Comparison of ENCODE assay signal across 8 cellular contexts in the genomic region with DNA sequence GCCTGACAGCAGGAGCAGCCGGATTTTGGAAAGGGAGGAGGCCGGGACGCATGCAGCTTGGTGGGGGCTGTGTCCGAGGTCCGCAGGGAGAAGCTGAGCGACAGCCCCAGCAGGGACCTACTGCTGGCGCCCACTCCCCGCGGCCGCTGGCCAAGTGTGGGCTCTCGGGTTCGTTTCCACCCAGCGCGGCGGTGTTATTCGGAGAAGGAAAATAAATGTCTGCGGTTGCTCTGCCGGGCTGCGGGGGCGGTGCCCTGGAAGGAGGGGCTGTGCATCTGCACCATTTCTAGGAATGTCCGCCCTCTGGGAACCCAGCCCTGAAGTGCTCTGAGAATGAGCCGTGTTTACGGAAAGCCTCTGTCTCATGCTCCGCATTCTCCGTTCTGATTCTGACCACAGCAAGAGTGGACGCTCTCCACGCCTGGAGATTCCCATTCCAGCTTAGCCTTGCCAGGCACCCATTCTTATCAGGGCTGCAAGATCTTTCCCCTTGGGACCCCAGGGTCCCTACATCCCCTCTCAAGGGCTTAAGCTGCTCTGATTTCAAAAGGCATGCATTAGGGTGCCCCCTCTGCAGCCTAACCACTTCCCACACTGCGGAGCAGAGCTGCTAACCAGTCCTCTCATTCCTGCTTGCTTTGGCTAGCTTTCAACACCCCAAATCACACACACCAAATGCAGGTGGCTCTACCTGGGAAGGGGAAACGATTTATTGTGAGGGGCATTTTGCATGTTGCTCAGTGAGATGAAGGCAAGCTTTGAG.
DNase-seq lines count a peak whose midpoint lies in the region; ATAC-seq, FAIRE-seq and TF ChIP-seq lines count a peak whose summit lies in the region.

No MANE protein-coding gene starts in this region.

- peak; percentile 43 for ATAC-seq in activated naive CD8-positive, alpha-beta T cell treated with anti-CD3 and anti-CD28 coated beads, Interleukin-2, amount 50 U/mL, for 24 hours
- ATAC-seq in HG02840 (IDR thresholded peaks at IDR 0.05; ENCODE audit: low FRiP score, unreplicated experiment), result no peak

- peak overlapping the region; percentile 51 for H4K8ac ChIP-seq in trophoblast cell (ENCODE audit: low read depth, low read length)

- peaks cover 2% of the 10 kb centered on the region for H3K79me2 ChIP-seq in trophoblast cell (ENCODE audit: control insufficient read depth, insufficient read depth, low read length, poor library complexity)

- H3K4me1 Mint-ChIP-seq in activated naive CD8-positive, alpha-beta T cell treated with anti-CD3 and anti-CD28 coated beads, Interleukin-2, amount 50 U/mL, for 24 hours, result peaks cover 2% of the 10 kb centered on the region

- H3K18ac ChIP-seq in trophoblast cell (ENCODE audit: low read length), result peak overlapping the region; percentile 48

- H3K9me3 ChIP-seq in HAP-1, result no peaks in the 10 kb centered on the region
- no peaks in the 10 kb centered on the region for H3K9me3 ChIP-seq in cardiac muscle cell (ENCODE audit: low read depth)
- H3K9me3 ChIP-seq in trophoblast cell (ENCODE audit: insufficient read depth, low read depth, low read length), result peaks cover under 1% of the 10 kb centered on the region
- no peaks in the 10 kb centered on the region for H3K9me3 ChIP-seq in effector memory CD4-positive, alpha-beta T cell (ENCODE audit: control insufficient read depth, low read length)

- H3K23ac ChIP-seq in trophoblast cell (ENCODE audit: low read length), result no peak overlapping the region

- H2AFZ ChIP-seq in trophoblast cell (ENCODE audit: insufficient read depth, low read length, poor library complexity), result peak overlapping the region; percentile 69

- no peak overlapping the region for H4K12ac ChIP-seq in trophoblast cell (ENCODE audit: low read depth, low read length)

- peak overlapping the region; percentile 26 for H3K4me3 ChIP-seq in HAP-1
- H3K4me3 ChIP-seq in cardiac muscle cell, result peak overlapping the region; percentile 33
- H3K4me3 ChIP-seq in trophoblast cell (ENCODE audit: low read depth, low read length), result peak overlapping the region; percentile 11
- H3K4me3 ChIP-seq in effector memory CD4-positive, alpha-beta T cell (ENCODE audit: insufficient read depth, low read depth, low read length, poor library complexity, severe bottlenecking), result no peak overlapping the region

- peak overlapping the region; percentile 34 for H4K91ac ChIP-seq in trophoblast cell (ENCODE audit: low read depth, low read length)

- no peak overlapping the region for H2AK5ac ChIP-seq in trophoblast cell (ENCODE audit: low read length)

- no peak overlapping the region for H3K4me3 Mint-ChIP-seq in activated naive CD8-positive, alpha-beta T cell treated with anti-CD3 and anti-CD28 coated beads, Interleukin-2, amount 50 U/mL, for 24 hours

- H3K4me1 ChIP-seq in HAP-1, result no peaks in the 10 kb centered on the region
- peaks cover 5% of the 10 kb centered on the region for H3K4me1 ChIP-seq in cardiac muscle cell (ENCODE audit: low read depth)
- peaks cover 4 to 8% of the 10 kb centered on the region in 2 experiments for H3K4me1 ChIP-seq in trophoblast cell (ENCODE audit: control insufficient read depth in 1 of 2, insufficient read depth in 2 of 2, low read length in 2 of 2)
- H3K4me1 ChIP-seq in effector memory CD4-positive, alpha-beta T cell (ENCODE audit: control insufficient read depth, insufficient read depth, low read length, poor library complexity, severe bottlenecking), result no peaks in the 10 kb centered on the region

- no peak overlapping the region for H3K27ac Mint-ChIP-seq in activated naive CD8-positive, alpha-beta T cell treated with anti-CD3 and anti-CD28 coated beads, Interleukin-2, amount 50 U/mL, for 24 hours

- FAIRE-seq in GM12892 (lab: Jason Lieb, UNC), result no peak

- no peak for TF ChIP-seq POLR2A in GM12892 (IDR thresholded peaks at IDR 0.05; ENCODE audit: low read depth, low read length)

- no peaks in the 10 kb centered on the region for H3K36me3 ChIP-seq in HAP-1 (replicated peaks)
- no peaks in the 10 kb centered on the region for H3K36me3 ChIP-seq in cardiac muscle cell
- H3K36me3 ChIP-seq in trophoblast cell (ENCODE audit: control insufficient read depth in 1 of 2, insufficient read depth in 2 of 2, low read length in 2 of 2), result no peaks in the 10 kb centered on the region
- no peaks in the 10 kb centered on the region for H3K36me3 ChIP-seq in effector memory CD4-positive, alpha-beta T cell (ENCODE audit: control insufficient read depth, insufficient read depth, low read length)

- no CpG with 5 or more reads among the region's 29 CpGs for WGBS in trophoblast cell (ENCODE audit: extremely low coverage, insufficient coverage, insufficient read length)

- peaks cover 6% of the 10 kb centered on the region for H3K9me3 Mint-ChIP-seq in activated naive CD8-positive, alpha-beta T cell treated with anti-CD3 and anti-CD28 coated beads, Interleukin-2, amount 50 U/mL, for 24 hours

- no peak overlapping the region for H2BK120ac ChIP-seq in trophoblast cell (ENCODE audit: insufficient read depth, low read length, poor library complexity)

- H3K79me1 ChIP-seq in trophoblast cell (ENCODE audit: low read length), result peaks cover 5% of the 10 kb centered on the region

- H3K9ac ChIP-seq in trophoblast cell (ENCODE audit: low read length), result no peak overlapping the region

- in situ Hi-C loops in HAP-1 (cut with MboI; ENCODE audit: low sequenced_read_pairs), result no loop called here

- H3K4ac ChIP-seq in trophoblast cell (ENCODE audit: low read depth, low read length), result no peak overlapping the region

- H3K14ac ChIP-seq in trophoblast cell (ENCODE audit: low read length), result peak overlapping the region; percentile 7

- H3K4me2 ChIP-seq in trophoblast cell (ENCODE audit: low read length), result peak overlapping the region; percentile 62

- H3K27me3 Mint-ChIP-seq in activated naive CD8-positive, alpha-beta T cell treated with anti-CD3 and anti-CD28 coated beads, Interleukin-2, amount 50 U/mL, for 24 hours, result peaks cover 33% of the 10 kb centered on the region

- TF ChIP-seq CTCF in cardiac muscle cell (IDR thresholded peaks at IDR 0.05; ENCODE audit: low read depth, low read length), result peak; percentile 3

- H3K27me3 ChIP-seq in HAP-1 (ENCODE audit: low read depth) (peaks cover 8% of the 10 kb centered on the region), cardiac muscle cell (peaks cover 13% of the 10 kb centered on the region), trophoblast cell (ENCODE audit: insufficient read depth, low read length) (no peaks in the 10 kb centered on the region)
- H3K27me3 ChIP-seq in effector memory CD4-positive, alpha-beta T cell (replicated peaks; ENCODE audit: control insufficient read depth, insufficient read depth, low read length, poor library complexity, severe bottlenecking), result peaks cover 4% of the 10 kb centered on the region

- H2BK12ac ChIP-seq in trophoblast cell (ENCODE audit: low read length), result peak overlapping the region; percentile 46

- H2BK5ac ChIP-seq in trophoblast cell (ENCODE audit: low read depth, low read length, poor library complexity), result no peak overlapping the region

- H3K27ac ChIP-seq in cardiac muscle cell (no peak overlapping the region), trophoblast cell (ENCODE audit: low read depth, low read length) (no peak overlapping the region)
- no peak overlapping the region for H3K27ac ChIP-seq in effector memory CD4-positive, alpha-beta T cell (ENCODE audit: insufficient read depth, low read length, poor library complexity, severe bottlenecking)

- DNase-seq in HAP-1 (ENCODE audit: low spot score in 2 of 2) (peak; percentile 39 to 69), cardiac muscle cell (ENCODE audit: low read depth in 1 of 2, low spot score in 1 of 2) (peak; percentile 74 to 94), trophoblast cell (peak; percentile 72 to 79), GM12892 (ENCODE audit: insufficient read length) (no peak)
- DNase-seq in activated naive CD8-positive, alpha-beta T cell treated with anti-CD3 and anti-CD28 coated beads, Interleukin-2, amount 50 U/mL, for 24 hours, result peak; percentile 6
- no peak for DNase-seq in effector memory CD4-positive, alpha-beta T cell
- no peak for DNase-seq in stimulated activated CD4-positive, alpha-beta T cell treated with anti-CD3 and anti-CD28 coated beads, Interleukin-4, amount 100 ng/mL, for 1 hour

- H3K36me3 Mint-ChIP-seq in activated naive CD8-positive, alpha-beta T cell treated with anti-CD3 and anti-CD28 coated beads, Interleukin-2, amount 50 U/mL, for 24 hours (ENCODE audit: low read depth), result no peaks in the 10 kb centered on the region

Comparison
In these comparisons a context has a peak if more than half of its experiments do, and no peak if none do; other contexts are left out.
1. DNase-seq: peak in HAP-1 (2 of 2), activated naive CD8-positive, alpha-beta T cell treated with anti-CD3 and anti-CD28 coated beads, Interleukin-2, amount 50 U/mL, for 24 hours (single experiment), cardiac muscle cell (2 of 2) and trophoblast cell (2 of 2); none in effector memory CD4-positive, alpha-beta T cell (0 of 3), GM12892 (single experiment) and stimulated activated CD4-positive, alpha-beta T cell treated with anti-CD3 and anti-CD28 coated beads, Interleukin-4, amount 100 ng/mL, for 1 hour (single experiment).